ENCODE assay signal across 27 cellular contexts in the genomic region with DNA sequence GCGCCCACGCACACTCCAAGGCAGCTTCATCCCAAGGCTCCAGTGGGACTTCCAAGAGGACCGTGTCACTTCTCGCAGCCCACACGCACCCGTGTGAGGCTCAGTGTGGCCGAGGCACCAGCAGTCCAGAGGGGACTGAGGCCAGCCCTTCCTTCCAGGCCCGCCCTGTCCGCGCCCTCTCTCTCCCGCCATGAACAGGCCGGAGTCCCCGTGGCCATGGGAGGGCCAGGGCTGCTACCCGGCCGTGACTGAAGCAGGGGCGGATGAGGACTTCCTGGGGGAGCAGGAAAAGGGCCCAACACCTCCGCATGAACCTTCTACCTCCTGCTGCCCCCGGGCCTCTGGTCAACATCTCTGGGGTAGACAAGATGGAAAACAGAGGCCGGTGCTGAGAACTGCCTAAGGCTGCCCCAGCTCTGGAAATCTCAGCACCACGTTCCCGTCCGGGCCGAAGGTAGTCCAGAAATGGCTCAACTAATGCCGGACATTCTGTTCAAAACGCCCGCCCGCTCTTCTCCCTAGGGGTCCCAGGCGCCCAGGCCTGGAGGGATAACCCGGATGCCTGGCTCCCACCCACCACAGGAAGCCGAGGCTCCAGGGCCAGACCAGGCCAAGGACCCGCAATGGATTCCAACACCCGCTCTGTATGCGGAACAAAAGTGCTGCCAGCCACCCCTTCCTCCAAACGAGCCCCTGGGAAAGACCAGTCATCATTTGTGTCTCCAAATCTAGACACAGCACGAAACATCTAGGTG. TPM values are rescaled to one million over a fixed set of nuclear protein-coding genes. Genes with fewer than 3 reads are reported as not detected.
DNase-seq lines count a peak whose midpoint lies in the region; ATAC-seq, FAIRE-seq and TF ChIP-seq lines count a peak whose summit lies in the region.
"Had no signal": no experiment of that assay in that cellular context is flagged by ENCODE, and none has a peak within 500 bp of the region (broad histone marks: within the 10 kb centered on the region; RNA-seq: fewer than 3 reads in every experiment).

No MANE protein-coding gene starts in this region.

- no peak overlapping the region for H3K4me3 Mint-ChIP-seq in astrocyte (ENCODE audit: unreplicated experiment)
- H3K4me3 Mint-ChIP-seq: mesothelial cell of epicardium; stimulated activated naive CD8-positive, alpha-beta T cell treated with anti-CD3 and anti-CD28 coated beads, Interleukin-15, Interleukin-2, amounts not matched to agents 100 ng/mL and 50 ng/mL, for 24 hours; T-helper 17 cell had no signal

- H3K27ac Mint-ChIP-seq in astrocyte (ENCODE audit: unreplicated experiment) = peak overlapping the region; percentile 41
- H3K27ac Mint-ChIP-seq: activated T-helper 2 cell treated with anti-CD3 and anti-CD28 coated beads, Interferon-gamma antibody, Interleukin-2, Interleukin-4, amounts not matched to agents 10 μg/mL and 5 μg/mL and 100 μg/mL, durations not matched to agents 14 hours and 24 hours and 36 hours; mesothelial cell of epicardium; stimulated activated naive CD8-positive, alpha-beta T cell treated with anti-CD3 and anti-CD28 coated beads, Interleukin-15, Interleukin-2, amounts not matched to agents 100 ng/mL and 50 ng/mL, for 24 hours; T-helper 17 cell had no signal

- RAD21 ChIA-PET in HCT116 (lab: Charles Lee; ENCODE audit: low non-redundant PET in 1 of 2, low total read pairs in 2 of 2, uncharacterized antibody in 2 of 2, unreplicated experiment in 2 of 2) = no interaction called here

- H2AFZ ChIP-seq in HCT116 (ENCODE audit: low read depth, low read length, poor library complexity, severe bottlenecking) (no peak overlapping the region), astrocyte (ENCODE audit: low read depth, low read length) (no peak overlapping the region)

- H3K4me3 ChIP-seq in BLaER1 = no peak overlapping the region
- H3K4me3 ChIP-seq in HCT116 (replicated peaks in 1 of 2; ENCODE audit: low read depth in 1 of 2, low read length in 2 of 2) = 0 out of 4 replicates have a peak overlapping the region, but pooled peaks of 1 of the 2 experiments have one; percentile 40
- no peak overlapping the region for H3K4me3 ChIP-seq in astrocyte (ENCODE audit: insufficient read depth, low read depth, low read length)
- H3K4me3 ChIP-seq in mucosa of stomach (ENCODE audit: low read length) = peak overlapping the region; percentile 23
- H3K4me3 ChIP-seq: body of pancreas, left ventricle myocardium inferior, thyroid gland had no signal

- POLR2A ChIA-PET in HCT116 (lab: Charles Lee) = no interaction called here

- H3K79me2 ChIP-seq in HCT116 (ENCODE audit: insufficient read depth, low read length) = no peaks in the 10 kb centered on the region
- H3K79me2 ChIP-seq in astrocyte (ENCODE audit: insufficient read depth, low read length) = peaks cover 7% of the 10 kb centered on the region

- H4K20me1 ChIP-seq in BLaER1 (peaks cover 53% of the 10 kb centered on the region), HCT116 (ENCODE audit: insufficient read depth) (no peaks in the 10 kb centered on the region), astrocyte (ENCODE audit: insufficient read depth, low read length) (peaks cover 22% of the 10 kb centered on the region)

- CTCF ChIA-PET in HCT116 (lab: Charles Lee) = interaction anchor here (2.5 kb wide), 1 partner anchor 19 kb away, joined by 19 read pairs; no protein-coding TSS in a partner anchor

- intact Hi-C loops in HCT116 (cut with micrococcal nuclease) = no loop called here

- no peaks in the 10 kb centered on the region for H3K27me3 Mint-ChIP-seq in astrocyte (ENCODE audit: low read depth, unreplicated experiment)
- H3K27me3 Mint-ChIP-seq: stimulated activated naive CD8-positive, alpha-beta T cell treated with anti-CD3 and anti-CD28 coated beads, Interleukin-15, Interleukin-2, amounts not matched to agents 100 ng/mL and 50 ng/mL, for 24 hours; T-helper 17 cell had no signal

- no peak for TF ChIP-seq POLR2A in HCT116 (IDR thresholded peaks at IDR 0.05; ENCODE audit: borderline replicate concordance, extremely low read depth, insufficient read depth, insufficient read length)

- H3K36me3 ChIP-seq in BLaER1 (peaks cover 86% of the 10 kb centered on the region), HCT116 (ENCODE audit: control insufficient read depth in 1 of 2, insufficient read depth in 2 of 2, low read length in 2 of 2) (peaks cover 0 to 9% of the 10 kb centered on the region in 2 experiments; a peak in 1 of 4 replicates), astrocyte (ENCODE audit: insufficient read depth, low read length) (no peaks in the 10 kb centered on the region), mucosa of stomach (ENCODE audit: control insufficient read depth, insufficient read depth, low read length) (peaks cover 5% of the 10 kb centered on the region)

- H3K9me2 ChIP-seq in HCT116 (ENCODE audit: insufficient read depth) = no peaks in the 10 kb centered on the region
- H3K9me2 ChIP-seq: SK-N-SH had no signal

- DNase-seq in HCT116 (ENCODE audit: low read depth, low spot score) (no peak), astrocyte (ENCODE audit: low read depth) (no peak), COLO829 (ENCODE audit: low spot score) (no peak), HuH-7.5 (ENCODE audit: low spot score) (no peak)
- DNase-seq: activated CD4-positive, alpha-beta T cell treated with anti-CD3 and anti-CD28 coated beads for 4 hours; body of pancreas; DMS 273 treated with DMSO at 0.1 percent for 48 hours; effector CD4-positive, alpha-beta T cell; foreskin melanocyte; hypothalamus; left ventricle myocardium inferior; NCI-H1694; NCI-H2171 treated with DMSO at 0.1 percent for 48 hours; NCI-H526; RPMI8226; SK-N-SH; thyroid gland had no signal

- H3K9me3 Mint-ChIP-seq in astrocyte (ENCODE audit: unreplicated experiment) = no peaks in the 10 kb centered on the region
- H3K9me3 Mint-ChIP-seq: activated T-helper 2 cell treated with anti-CD3 and anti-CD28 coated beads, Interferon-gamma antibody, Interleukin-2, Interleukin-4, amounts not matched to agents 10 μg/mL and 5 μg/mL and 100 μg/mL, durations not matched to agents 14 hours and 24 hours and 36 hours; mesothelial cell of epicardium; stimulated activated naive CD8-positive, alpha-beta T cell treated with anti-CD3 and anti-CD28 coated beads, Interleukin-15, Interleukin-2, amounts not matched to agents 100 ng/mL and 50 ng/mL, for 24 hours had no signal

- TF ChIP-seq CTCF in HCT116 (IDR thresholded peaks at IDR 0.05 in 2 of 3, conservative IDR thresholded peaks at IDR 0.05 in 1 of 3; ENCODE audit: borderline replicate concordance in 1 of 3, insufficient read depth in 1 of 3, low read depth in 2 of 3, low read length in 2 of 3) (no peak), astrocyte (IDR thresholded peaks at IDR 0.05; ENCODE audit: insufficient read depth, low read depth, low read length) (no peak)

- no peaks in the 10 kb centered on the region for H3K27me3 ChIP-seq in BLaER1
- no peaks in the 10 kb centered on the region for H3K27me3 ChIP-seq in HCT116 (ENCODE audit: insufficient read depth, low read length)
- H3K27me3 ChIP-seq in astrocyte (ENCODE audit: insufficient read depth, low read length) = no peaks in the 10 kb centered on the region
- H3K27me3 ChIP-seq in mucosa of stomach (ENCODE audit: control insufficient read depth, insufficient read depth, low read length) = no peaks in the 10 kb centered on the region
- H3K27me3 ChIP-seq: body of pancreas, thyroid gland had no signal

- H3K9me3 ChIP-seq in BLaER1 (no peaks in the 10 kb centered on the region), HCT116 (ENCODE audit: control insufficient read depth in 1 of 2, insufficient read depth in 1 of 2, low read depth in 1 of 2, low read length in 2 of 2) (no peaks in the 10 kb centered on the region), astrocyte (ENCODE audit: insufficient read depth, low read depth, low read length) (no peaks in the 10 kb centered on the region), mucosa of stomach (ENCODE audit: control insufficient read depth, low read length) (no peaks in the 10 kb centered on the region)
- H3K9me3 ChIP-seq: body of pancreas, left ventricle myocardium inferior, SK-N-SH, thyroid gland had no signal

- H3K27ac ChIP-seq in BLaER1 (0 out of 2 replicates have a peak overlapping the region, but pooled peaks have one; percentile 60), HCT116 (ENCODE audit: low read depth, low read length) (peak overlapping the region; percentile 46), astrocyte (ENCODE audit: low read depth, low read length) (no peak overlapping the region)
- H3K27ac ChIP-seq: body of pancreas, C4-2B, left ventricle myocardium inferior, thyroid gland had no signal

- no peak for TF ChIP-seq RAD21 in HCT116 (IDR thresholded peaks at IDR 0.05; ENCODE audit: low read depth)

- no peak for ATAC-seq in HCT116
- no peak for ATAC-seq in HG03520 (IDR thresholded peaks at IDR 0.05; ENCODE audit: unreplicated experiment)
- no peak for ATAC-seq in GM21526 (IDR thresholded peaks at IDR 0.05; ENCODE audit: low FRiP score, unreplicated experiment)
- ATAC-seq: body of pancreas, sciatic nerve had no signal

- no peak overlapping the region for H3K9ac ChIP-seq in BLaER1
- H3K9ac ChIP-seq in HCT116 (ENCODE audit: low read length) = peak overlapping the region; percentile 59; the same call in 1 of the 2 replicates
- no peak overlapping the region for H3K9ac ChIP-seq in astrocyte (ENCODE audit: low read length)
- H3K9ac ChIP-seq in mucosa of stomach (ENCODE audit: low read length) = peak overlapping the region; percentile 71
- H3K9ac ChIP-seq: SK-N-SH had no signal

- no peak for FAIRE-seq in astrocyte (lab: Jason Lieb, UNC)

- peaks cover 20% of the 10 kb centered on the region for H3K36me3 Mint-ChIP-seq in astrocyte (ENCODE audit: low read depth, unreplicated experiment)

- H3K4me1 Mint-ChIP-seq in astrocyte (ENCODE audit: low read depth, unreplicated experiment) = peaks cover 10% of the 10 kb centered on the region
- H3K4me1 Mint-ChIP-seq: mesothelial cell of epicardium had no signal

- H3K4me2 ChIP-seq in BLaER1 = no peak overlapping the region
- H3K4me2 ChIP-seq in HCT116 (ENCODE audit: low read length) = peak overlapping the region; percentile 78
- no peak overlapping the region for H3K4me2 ChIP-seq in astrocyte (ENCODE audit: low read length)
- H3K4me2 ChIP-seq: SK-N-SH had no signal

- BruUV-seq in HCT116 (replicated peaks; lab: Mats Ljungman, UMichigan) = no TSS peak

- H3K4me1 ChIP-seq in BLaER1 (peaks cover 28% of the 10 kb centered on the region), HCT116 (ENCODE audit: control insufficient read depth in 1 of 2, insufficient read depth in 2 of 2, low read length in 2 of 2) (peaks cover 24 to 57% of the 10 kb centered on the region in 2 experiments), astrocyte (ENCODE audit: insufficient read depth, low read length) (peaks cover 1% of the 10 kb centered on the region), mucosa of stomach (ENCODE audit: control insufficient read depth, insufficient read depth, low read length) (peaks cover 62% of the 10 kb centered on the region)
- H3K4me1 ChIP-seq: body of pancreas, left ventricle myocardium inferior had no signal

TF ChIP-seq in HCT116, 20 proteins besides CTCF, POLR2A, EP300 and RAD21 (continues in another document):
- TF ChIP-seq ELF1 (IDR thresholded peaks at IDR 0.05; ENCODE audit: borderline replicate concordance, low read depth) (no peak), YY1 (IDR thresholded peaks at IDR 0.05; ENCODE audit: extremely low read depth, insufficient replicate concordance, low read depth, low read length) (no peak), CEBPB (IDR thresholded peaks at IDR 0.05; ENCODE audit: low read depth) (no peak)

RNA-seq across cellular contexts. Expression of gene TNK2, which starts 32.7 kb away (rescaled TPM):
- total RNA-seq in HCT116 (2021; ENCODE audit: unreplicated experiment) = 55.1 TPM
- polyA plus RNA-seq in HCT116 (2012) = 34.0 and 40.3 TPM in 2 replicates
- 37.1 and 39.1 TPM in 2 replicates for total RNA-seq in astrocyte

Comparison
In these comparisons a context has a peak if more than half of its experiments do, and no peak if none do; other contexts are left out.
1. H3K9ac ChIP-seq: peak in HCT116 (single experiment) and mucosa of stomach (single experiment); none in BLaER1 (single experiment) and astrocyte (single experiment).